8 cellular contexts compared by ENCODE assay signal in genomic region chr13:50124536-50125305, GRCh38.
DNase-seq lines count a peak whose midpoint lies in the region; TF ChIP-seq lines count a peak whose summit lies in the region.

No MANE protein-coding gene starts in this region.

- H3K4me1 Mint-ChIP-seq in activated CD4-positive, alpha-beta memory T cell treated with anti-CD3 and anti-CD28 coated beads, Interleukin-2, amount 10 ng/mL, durations not matched to agents 7 days and 5 days = peaks cover 55% of the 10 kb centered on the region
- H3K4me1 Mint-ChIP-seq in mesothelial cell of epicardium = peaks cover 38% of the 10 kb centered on the region

- H3K9me3 Mint-ChIP-seq in activated CD4-positive, alpha-beta memory T cell treated with anti-CD3 and anti-CD28 coated beads, Interleukin-2, amount 10 ng/mL, durations not matched to agents 7 days and 5 days = no peaks in the 10 kb centered on the region
- H3K9me3 Mint-ChIP-seq in mesothelial cell of epicardium = no peaks in the 10 kb centered on the region

- peaks cover 19% of the 10 kb centered on the region for H3K4me1 ChIP-seq in ectodermal cell (ENCODE audit: control insufficient read depth, insufficient read depth, low read length)

- peak overlapping the region; percentile 1 for H3K27ac ChIP-seq in ectodermal cell (ENCODE audit: insufficient read depth, low read depth, low read length, poor library complexity, severe bottlenecking)

- peak; percentile 38 for DNase-seq in GM12865 (ENCODE audit: low read depth)
- DNase-seq in HFF-Myc (ENCODE audit: extremely low read depth, low read depth) = no peak
- DNase-seq in NCI-H1417 treated with DMSO at 0.1 percent for 48 hours (lab: John Stamatoyannopoulos, UW) = peak; percentile 78
- peak; percentile 95 for DNase-seq in activated CD4-positive, alpha-beta memory T cell treated with anti-CD3 and anti-CD28 coated beads, Interleukin-2, amount 10 ng/mL, durations not matched to agents 7 days and 5 days
- peak; percentile 79 to 80 for DNase-seq in mesothelial cell of epicardium (ENCODE audit: low spot score in 2 of 2, unreplicated experiment in 2 of 2)
- DNase-seq in stimulated activated CD8-positive, alpha-beta memory T cell treated with anti-CD3 and anti-CD28 coated beads, Interleukin-4, amount 100 ng/mL, for 1 hour (ENCODE audit: low read depth in 2 of 2, low spot score in 1 of 2) = peak; percentile 94
- no peak for DNase-seq in OCI-M1 (lab: John Stamatoyannopoulos, UW)

- H3K27ac Mint-ChIP-seq in activated CD4-positive, alpha-beta memory T cell treated with anti-CD3 and anti-CD28 coated beads, Interleukin-2, amount 10 ng/mL, durations not matched to agents 7 days and 5 days = peak overlapping the region; percentile 80
- H3K27ac Mint-ChIP-seq in mesothelial cell of epicardium = peak overlapping the region; percentile 67

- H3K36me3 Mint-ChIP-seq in activated CD4-positive, alpha-beta memory T cell treated with anti-CD3 and anti-CD28 coated beads, Interleukin-2, amount 10 ng/mL, durations not matched to agents 7 days and 5 days (ENCODE audit: low read depth) = peaks cover 25% of the 10 kb centered on the region
- H3K36me3 Mint-ChIP-seq in mesothelial cell of epicardium = no peaks in the 10 kb centered on the region

- CTCF ChIA-PET in activated CD4-positive, alpha-beta memory T cell treated with anti-CD3 and anti-CD28 coated beads, Interleukin-2, amount 10 ng/mL, durations not matched to agents 7 days and 5 days (lab: Charles Lee) = interaction anchor here (0.6 to 6.3 kb wide), 11 partner anchors 18 to 789 kb away, joined by 3 to 82 read pairs (median 5); partner anchors contain the start of gene TRIM13

- no peaks in the 10 kb centered on the region for H3K9me3 ChIP-seq in ectodermal cell (ENCODE audit: control insufficient read depth, low read length)

- H3K4me3 Mint-ChIP-seq in activated CD4-positive, alpha-beta memory T cell treated with anti-CD3 and anti-CD28 coated beads, Interleukin-2, amount 10 ng/mL, durations not matched to agents 7 days and 5 days = peak overlapping the region; percentile 84
- peak overlapping the region; percentile 74 for H3K4me3 Mint-ChIP-seq in mesothelial cell of epicardium

- peaks cover 26% of the 10 kb centered on the region for H3K27me3 Mint-ChIP-seq in activated CD4-positive, alpha-beta memory T cell treated with anti-CD3 and anti-CD28 coated beads, Interleukin-2, amount 10 ng/mL, durations not matched to agents 7 days and 5 days
- peaks cover 71% of the 10 kb centered on the region for H3K27me3 Mint-ChIP-seq in mesothelial cell of epicardium (ENCODE audit: low read depth)

- POLR2A ChIA-PET in activated CD4-positive, alpha-beta memory T cell treated with anti-CD3 and anti-CD28 coated beads, Interleukin-2, amount 10 ng/mL, durations not matched to agents 7 days and 5 days (lab: Charles Lee) = interaction anchor here (0.6 to 13.5 kb wide), 38 partner anchors 9 to 1206 kb away, joined by 3 to 661 read pairs (median 6); partner anchors contain the start of genes CAB39L, KPNA3, PHF11 and RNASEH2B

- TF ChIP-seq CTCF in GM12865 (IDR thresholded peaks at IDR 0.05; ENCODE audit: insufficient read depth, low read depth, low read length, missing control alignments) (no peak), HFF-Myc (IDR thresholded peaks at IDR 0.05; ENCODE audit: low read depth, low read length, missing control alignments) (no peak), mesothelial cell of epicardium (IDR thresholded peaks at IDR 0.05; ENCODE audit: unreplicated experiment) (no peak)

- H3K4me3 ChIP-seq in GM12865 (ENCODE audit: low read depth, low read length) (peak overlapping the region; percentile 90), HFF-Myc (replicated peaks; ENCODE audit: low read depth, low read length) (peak overlapping the region; percentile 78), ectodermal cell (ENCODE audit: insufficient read depth, low read depth, low read length) (peak overlapping the region; percentile 73)

- no peaks in the 10 kb centered on the region for H3K36me3 ChIP-seq in ectodermal cell (ENCODE audit: control insufficient read depth, insufficient read depth, low read length)

- WGBS in ectodermal cell, 2 experiments = 0% methylated on average over 75 to 77 of the region's 78 CpGs

- H3K27me3 ChIP-seq in ectodermal cell (ENCODE audit: control insufficient read depth, insufficient read depth, low read length, poor library complexity, severe bottlenecking) = peaks cover 94% of the 10 kb centered on the region

Comparison
In these comparisons a context has a peak if more than half of its experiments do, and no peak if none do; other contexts are left out.
1. DNase-seq: peak in GM12865 (single experiment), NCI-H1417 treated with DMSO at 0.1 percent for 48 hours (single experiment), activated CD4-positive, alpha-beta memory T cell treated with anti-CD3 and anti-CD28 coated beads, Interleukin-2, amount 10 ng/mL, durations not matched to agents 7 days and 5 days (single experiment), mesothelial cell of epicardium (2 of 2) and stimulated activated CD8-positive, alpha-beta memory T cell treated with anti-CD3 and anti-CD28 coated beads, Interleukin-4, amount 100 ng/mL, for 1 hour (2 of 2); none in HFF-Myc (single experiment) and OCI-M1 (single experiment).
2. Peak in every context shown above with its lines, with median percentiles within 50 percentile points of each other: H3K4me3 ChIP-seq.